ENCODE assay signal across 8 cellular contexts in genomic region chr5:60843693-60844428, GRCh38. TPM values are rescaled to one million over a fixed set of nuclear protein-coding genes. Genes with fewer than 3 reads are reported as not detected.
DNase-seq lines count a peak whose midpoint lies in the region; TF ChIP-seq lines count a peak whose summit lies in the region.

Gene ELOVL7, minus strand, starts transcription at chr5:60844269. Its CDS starts 56,872 bp downstream, at chr5:60787397.

- H3K9me3 ChIP-seq in SK-N-MC (ENCODE audit: low read depth, low read length) (no peaks in the 10 kb centered on the region), breast epithelium (no peaks in the 10 kb centered on the region)

- H3K27ac ChIP-seq in SK-N-MC, result no peak within 1 kb of the TSS
- peak within 1 kb of the TSS; percentile 52 to 60 for H3K27ac ChIP-seq in breast epithelium

- H3K4me1 ChIP-seq in breast epithelium, result no peaks in the 10 kb centered on the region

- H3K27me3 ChIP-seq in breast epithelium (peaks cover 0 to 6% of the 10 kb centered on the region in 2 donors), kidney epithelial cell (ENCODE audit: control insufficient read depth, insufficient read depth, low read length) (no peaks in the 10 kb centered on the region)

- H3K36me3 ChIP-seq in SK-N-MC (ENCODE audit: insufficient read depth, low read length) (no peaks in the 10 kb centered on the region), breast epithelium (no peaks in the 10 kb centered on the region), kidney epithelial cell (ENCODE audit: control insufficient read depth, insufficient read depth, low read length) (no peaks in the 10 kb centered on the region)

- H3K4me3 ChIP-seq in SK-N-MC (peak within 1 kb of the TSS; percentile 88), breast epithelium (peak within 1 kb of the TSS; percentile 54 to 86 (median 74)), kidney epithelial cell (ENCODE audit: low read depth, low read length) (peak within 1 kb of the TSS; percentile 87)

- TF ChIP-seq CTCF in GM12873 (IDR thresholded peaks at IDR 0.05; ENCODE audit: insufficient read depth, low read depth, low read length, missing control alignments) (peak; percentile 19), breast epithelium (IDR thresholded peaks at IDR 0.05) (no peak), kidney epithelial cell (IDR thresholded peaks at IDR 0.05; ENCODE audit: insufficient read depth, low read length, poor library complexity, severe bottlenecking) (peak; percentile 23)

- TF ChIP-seq POLR2A in breast epithelium (IDR thresholded peaks at IDR 0.05), result no peak

- intact Hi-C loops in breast epithelium (cut with DNase I; ENCODE audit: low total_unique reads), result no loop called here

- peak within 1 kb of the TSS; percentile 58 for H3K9ac ChIP-seq in SK-N-MC (ENCODE audit: insufficient read length)

- peak; percentile 68 for DNase-seq in H4 (ENCODE audit: low spot score)
- peak; percentile 63 to 67 for DNase-seq in Kasumi-1 (lab: John Stamatoyannopoulos, UW)
- DNase-seq in SK-N-MC (ENCODE audit: low read depth, low spot score), result no peak
- DNase-seq in breast epithelium (ENCODE audit: low spot score in 2 of 2), result peak; percentile 64 to 73
- DNase-seq in kidney epithelial cell (ENCODE audit: low read depth), result no peak
- DNase-seq in stimulated activated CD4-positive, alpha-beta T cell treated with anti-CD3 and anti-CD28 coated beads, Interleukin-12 subunit alpha, Interleukin-12 subunit beta, amount 100 ng/mL, for 48 hours (ENCODE audit: low read depth in 2 of 3, low spot score in 1 of 3), result peak in 2 of 3 donors; percentile 15 to 35
- no peak for DNase-seq in OCI-M2 (lab: John Stamatoyannopoulos, UW; ENCODE audit: unreplicated experiment)

RNA-seq across cellular contexts. Expression of gene ELOVL7, which starts in this region (rescaled TPM):
- total RNA-seq in H4 (2014; rRNA removed; shearing (Covaris generic)), result 8.6 and 10.4 TPM in 2 replicates
- total RNA-seq in breast epithelium (1 to 10 TPM; 3.9 to 7.5 (median 6.1) TPM), kidney epithelial cell (31.6 and 35.3 TPM in 2 replicates)

Comparison
In these comparisons a context has a peak if more than half of its experiments do, and no peak if none do; other contexts are left out.
1. CTCF ChIP-seq: peak in GM12873 (single experiment) and kidney epithelial cell (single experiment); none in breast epithelium (0 of 3).
2. DNase-seq: peak in H4 (single experiment), Kasumi-1 (2 of 2), breast epithelium (2 of 2) and stimulated activated CD4-positive, alpha-beta T cell treated with anti-CD3 and anti-CD28 coated beads, Interleukin-12 subunit alpha, Interleukin-12 subunit beta, amount 100 ng/mL, for 48 hours (2 of 3); none in SK-N-MC (single experiment), kidney epithelial cell (single experiment) and OCI-M2 (single experiment).
3. Peak in every context shown above with its lines, with median percentiles within 50 percentile points of each other: H3K4me3 ChIP-seq.